ENCODE assay signal across 8 cellular contexts in genomic region chr12:89706551-89707348, GRCh38. TPM values are rescaled to one million over a fixed set of nuclear protein-coding genes. Genes with fewer than 3 reads are reported as not detected.
A peak's percentile ranks its signal among the peaks of the same experiment; 100 is the strongest.
DNase-seq lines count a peak whose midpoint lies in the region; ATAC-seq, FAIRE-seq and TF ChIP-seq lines count a peak whose summit lies in the region.

No MANE protein-coding gene starts in this region.

- FAIRE-seq in small intestine (lab: Jason Lieb, UNC), result no peak

- H3K4me1 ChIP-seq in hepatocyte (ENCODE audit: insufficient read depth), result peaks cover 7% of the 10 kb centered on the region
- peaks cover 2% of the 10 kb centered on the region in 2 donors for H3K4me1 ChIP-seq in small intestine (ENCODE audit: control insufficient read depth in 2 of 2, insufficient read depth in 1 of 2, low read depth in 1 of 2, low read length in 1 of 2)

- H3K4me3 ChIP-seq in hepatocyte (peak overlapping the region; percentile 95), small intestine (ENCODE audit: low read depth in 1 of 2, low read length in 2 of 2) (peak overlapping the region; percentile 99 to 100)

- H3K27ac Mint-ChIP-seq in IgD-negative memory B cell, result peak overlapping the region; percentile 98 to 100 (median 99)
- peak overlapping the region; percentile 95 for H3K27ac Mint-ChIP-seq in activated T-cell treated with anti-CD3 and anti-CD28 coated beads, Interleukin-2, amount 50 U/mL, for 72 hours

- no peak for ATAC-seq in activated T-cell treated with anti-CD3 and anti-CD28 coated beads, Interleukin-2, amount 50 U/mL, for 72 hours (replicated peaks in 1 of 2)
- ATAC-seq in HG02759 (IDR thresholded peaks at IDR 0.05; ENCODE audit: unreplicated experiment) (no peak), GM21360 (IDR thresholded peaks at IDR 0.05; ENCODE audit: unreplicated experiment) (no peak), HG03097 (IDR thresholded peaks at IDR 0.05; ENCODE audit: low FRiP score, unreplicated experiment) (no peak)

- H3K9me3 ChIP-seq in hepatocyte (ENCODE audit: low read depth) (no peaks in the 10 kb centered on the region), small intestine (ENCODE audit: control insufficient read depth, low read depth) (no peaks in the 10 kb centered on the region)

- peak overlapping the region; percentile 59 for H2AFZ ChIP-seq in hepatocyte

- no peaks in the 10 kb centered on the region for H3K9me3 Mint-ChIP-seq in IgD-negative memory B cell
- no peaks in the 10 kb centered on the region for H3K9me3 Mint-ChIP-seq in activated T-cell treated with anti-CD3 and anti-CD28 coated beads, Interleukin-2, amount 50 U/mL, for 72 hours

- no peaks in the 10 kb centered on the region for H3K36me3 Mint-ChIP-seq in IgD-negative memory B cell
- H3K36me3 Mint-ChIP-seq in activated T-cell treated with anti-CD3 and anti-CD28 coated beads, Interleukin-2, amount 50 U/mL, for 72 hours (ENCODE audit: insufficient read depth in 2 of 2), result no peaks in the 10 kb centered on the region

- H3K27me3 Mint-ChIP-seq in IgD-negative memory B cell, result no peaks in the 10 kb centered on the region
- no peaks in the 10 kb centered on the region for H3K27me3 Mint-ChIP-seq in activated T-cell treated with anti-CD3 and anti-CD28 coated beads, Interleukin-2, amount 50 U/mL, for 72 hours (ENCODE audit: low read depth)

- no peaks in the 10 kb centered on the region for H3K36me3 ChIP-seq in hepatocyte (replicated peaks; ENCODE audit: insufficient read depth, low read depth)
- no peaks in the 10 kb centered on the region for H3K36me3 ChIP-seq in small intestine (ENCODE audit: control insufficient read depth in 2 of 2, insufficient read depth in 2 of 2, low read length in 2 of 2)

- 41% methylated on average over 13 of the region's 13 CpGs for WGBS in hepatocyte (ENCODE audit: low lambda C conversion rate, missing lambda C conversion rate)
- WGBS in small intestine, 3 donors, result 46 to 59% (median 58%) methylated on average over 13 of the region's 13 CpGs

- H3K4me3 Mint-ChIP-seq in IgD-negative memory B cell, result peak overlapping the region; percentile 96 to 100 (median 99)
- peak overlapping the region; percentile 91 to 96 for H3K4me3 Mint-ChIP-seq in activated T-cell treated with anti-CD3 and anti-CD28 coated beads, Interleukin-2, amount 50 U/mL, for 72 hours

- H3K27ac ChIP-seq in hepatocyte (peak overlapping the region; percentile 98), small intestine (ENCODE audit: low read depth in 1 of 2, low read length in 1 of 2) (peak overlapping the region in 1 of 2 donors; percentile 99)

- H3K27me3 ChIP-seq in hepatocyte (no peaks in the 10 kb centered on the region), small intestine (ENCODE audit: control insufficient read depth in 2 of 2, insufficient read depth in 2 of 2, low read length in 2 of 2) (no peaks in the 10 kb centered on the region)

- peaks cover 36 to 60% (median 43%) of the 10 kb centered on the region in 3 donors for H3K4me1 Mint-ChIP-seq in IgD-negative memory B cell
- peaks cover 51% of the 10 kb centered on the region for H3K4me1 Mint-ChIP-seq in activated T-cell treated with anti-CD3 and anti-CD28 coated beads, Interleukin-2, amount 50 U/mL, for 72 hours (ENCODE audit: low read depth)

- H3K9me2 ChIP-seq in hepatocyte (replicated peaks; ENCODE audit: insufficient read depth), result no peaks in the 10 kb centered on the region

- peak overlapping the region; percentile 82 for H3K4me2 ChIP-seq in hepatocyte

- peaks cover 44% of the 10 kb centered on the region for H4K20me1 ChIP-seq in hepatocyte (ENCODE audit: insufficient read depth, poor library complexity, severe bottlenecking)

- no peak for TF ChIP-seq CTCF in hepatocyte (IDR thresholded peaks at IDR 0.05; ENCODE audit: poor library complexity)

- H3K79me2 ChIP-seq in hepatocyte, result peaks cover 65% of the 10 kb centered on the region

- DNase-seq in Daoy (ENCODE audit: low read depth) (peak; percentile 46), hepatocyte (ENCODE audit: low spot score) (peak; percentile 15), small intestine (peak; percentile 37)
- DNase-seq in activated T-cell treated with anti-CD3 and anti-CD28 coated beads, Interleukin-2, amount 50 U/mL, for 72 hours, result no peak

RNA-seq across cellular contexts. Expression of gene ATP2B1, which starts 1.9 kb away (rescaled TPM):
- total RNA-seq in Daoy (2014; rRNA removed; shearing (Covaris generic)), result 26.9 and 37.0 TPM in 2 replicates
- polyA plus RNA-seq in IgD-negative memory B cell (102 TPM), hepatocyte (52.2 and 67.1 TPM in 2 replicates), small intestine (10 to 100 TPM; 13.2 to 18.4 (median 17.3) TPM)
- total RNA-seq in activated T-cell treated with anti-CD3 and anti-CD28 coated beads, Interleukin-2, amount 50 U/mL, for 72 hours, result 10 to 100 TPM; 19.4 to 25.5 TPM
- total RNA-seq in hepatocyte, result 67.2 and 71.4 TPM in 2 replicates

Comparison
In these comparisons a context has a peak if more than half of its experiments do, and no peak if none do; other contexts are left out.
1. DNase-seq: peak in Daoy (single experiment), hepatocyte (single experiment) and small intestine (single experiment); none in activated T-cell treated with anti-CD3 and anti-CD28 coated beads, Interleukin-2, amount 50 U/mL, for 72 hours (0 of 2).